Comparison of ENCODE assay signal across 8 cellular contexts in the genomic region with DNA sequence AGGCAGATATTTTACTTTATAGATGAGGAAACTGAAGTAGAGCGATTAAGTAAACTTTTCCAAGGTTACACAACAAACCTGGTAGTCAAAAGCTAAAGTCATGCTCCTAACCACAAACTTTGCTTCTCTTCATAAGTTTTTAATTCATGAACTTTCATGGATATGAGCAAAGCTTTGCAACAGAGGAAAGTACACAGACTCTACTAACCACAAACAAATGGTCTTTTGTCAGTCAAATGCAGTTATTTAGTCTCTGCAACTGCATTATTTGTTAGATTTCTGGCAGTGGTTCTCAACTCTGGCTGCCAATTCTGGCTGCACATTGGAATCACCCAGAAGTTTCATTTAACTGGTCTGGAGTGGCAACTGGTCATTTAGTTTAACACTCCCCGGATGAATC.
DNase-seq lines count a peak whose midpoint lies in the region; ATAC-seq and TF ChIP-seq lines count a peak whose summit lies in the region.

No MANE protein-coding gene starts in this region.

- H3K4me3 ChIP-seq in neutrophil (ENCODE audit: low read depth in 1 of 2, low read length in 1 of 2), result no peak overlapping the region

- ATAC-seq in GM18867 (IDR thresholded peaks at IDR 0.05; ENCODE audit: unreplicated experiment) (no peak), HG02798 (IDR thresholded peaks at IDR 0.05; ENCODE audit: poor library complexity, unreplicated experiment) (no peak)

- H3K4me1 ChIP-seq in neutrophil (ENCODE audit: control insufficient read depth in 1 of 2, insufficient read depth in 1 of 2, low read depth in 1 of 2, low read length in 1 of 2), result peaks cover 13 to 14% of the 10 kb centered on the region in 2 experiments

- no peak for TF ChIP-seq CTCF in neutrophil (IDR thresholded peaks at IDR 0.05)

- H3K27ac ChIP-seq in neutrophil, result peak overlapping the region; percentile 71

- H3K36me3 ChIP-seq in neutrophil, result no peaks in the 10 kb centered on the region

- no peaks in the 10 kb centered on the region for H3K27me3 ChIP-seq in neutrophil

- no peaks in the 10 kb centered on the region for H3K9me3 ChIP-seq in neutrophil

- peak; percentile 29 for DNase-seq in ELR (ENCODE audit: low read depth)
- peak; percentile 50 for DNase-seq in NCI-H526 treated with DMSO at 0.1 percent for 48 hours (lab: John Stamatoyannopoulos, UW)
- peak; percentile 57 for DNase-seq in dedifferentiated amniotic fluid mesenchymal stem cell (ENCODE audit: extremely low spot score)
- no peak for DNase-seq in activated T-cell treated with anti-CD3 and anti-CD28 coated beads, Interleukin-2, amount 50 U/mL, for 1 hour
- DNase-seq in A172 (ENCODE audit: low spot score), result no peak

Comparison
In these comparisons a context has a peak if more than half of its experiments do, and no peak if none do; other contexts are left out.
1. DNase-seq: peak in ELR (single experiment), NCI-H526 treated with DMSO at 0.1 percent for 48 hours (single experiment) and dedifferentiated amniotic fluid mesenchymal stem cell (single experiment); none in activated T-cell treated with anti-CD3 and anti-CD28 coated beads, Interleukin-2, amount 50 U/mL, for 1 hour (single experiment) and A172 (single experiment).